In the genomic region with DNA sequence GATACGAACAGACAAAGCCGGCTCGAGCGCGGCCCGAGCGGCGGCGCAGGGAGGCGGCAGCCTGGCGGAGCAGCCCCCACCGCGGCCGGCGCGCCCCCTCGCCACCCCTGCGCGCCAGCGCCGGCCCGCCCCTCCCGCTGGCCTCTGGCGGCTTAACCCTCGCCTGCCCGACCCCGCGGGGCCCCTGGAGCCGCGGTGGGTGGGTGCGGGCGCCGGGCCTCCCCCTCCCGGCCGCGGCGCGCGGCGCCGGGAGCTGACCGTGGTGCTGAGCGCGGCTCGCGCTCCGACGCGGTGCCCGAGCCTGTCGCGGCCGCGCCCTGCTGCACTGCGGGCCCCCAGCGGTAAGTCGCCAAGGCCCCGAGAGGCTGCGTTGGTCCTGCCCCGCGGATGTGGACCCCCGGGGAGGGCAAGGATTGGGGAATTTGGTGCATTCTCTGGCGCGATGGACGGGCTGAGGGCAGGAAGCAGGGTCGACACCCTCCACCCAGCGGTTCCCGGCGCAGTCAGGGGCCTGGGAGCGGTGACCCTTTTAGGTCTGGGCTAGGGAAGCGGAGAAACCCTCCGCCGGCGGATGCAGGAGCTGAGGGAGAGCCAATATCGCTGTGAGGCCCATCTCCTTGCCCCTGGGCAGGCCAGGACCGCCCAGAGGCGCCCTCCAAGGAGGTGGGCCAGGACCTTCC, we compare ENCODE assay signal across 8 cellular contexts. TPM values are rescaled to one million over a fixed set of nuclear protein-coding genes. Genes with fewer than 3 reads are reported as not detected.
DNase-seq lines count a peak whose midpoint lies in the region; ATAC-seq lines count a peak whose summit lies in the region.

No MANE protein-coding gene starts in this region.

- H3K27me3 Mint-ChIP-seq in activated naive CD8-positive, alpha-beta T cell treated with anti-CD3 and anti-CD28 coated beads for 36 hours, result peaks cover 65% of the 10 kb centered on the region
- peaks cover 51 to 52% of the 10 kb centered on the region in 2 donors for H3K27me3 Mint-ChIP-seq in stimulated activated naive B cell treated with anti-CD40 and anti-IgM and Interleukin-4, amounts not matched to agents 10 μg/mL and 1 μg/mL and 100 μg/mL, for 72 hours

- H3K4me1 Mint-ChIP-seq in activated naive CD8-positive, alpha-beta T cell treated with anti-CD3 and anti-CD28 coated beads for 36 hours, result no peaks in the 10 kb centered on the region
- peaks cover 5% of the 10 kb centered on the region in 2 donors for H3K4me1 Mint-ChIP-seq in stimulated activated naive B cell treated with anti-CD40 and anti-IgM and Interleukin-4, amounts not matched to agents 10 μg/mL and 1 μg/mL and 100 μg/mL, for 72 hours

- ATAC-seq in HG03103 (IDR thresholded peaks at IDR 0.05; ENCODE audit: low read depth, unreplicated experiment) (peak; percentile 59), HG03135 (IDR thresholded peaks at IDR 0.05; ENCODE audit: unreplicated experiment) (no peak)
- peak; percentile 57 to 64 for ATAC-seq in stimulated activated naive B cell treated with anti-CD40 and anti-IgM and Interleukin-4, amounts not matched to agents 10 μg/mL and 1 μg/mL and 100 μg/mL, for 72 hours (replicated peaks)

- H3K4me3 ChIP-seq in iPS-11a (ENCODE audit: low read depth, low read length), result peak overlapping the region; percentile 70

- H3K4me3 Mint-ChIP-seq in activated naive CD8-positive, alpha-beta T cell treated with anti-CD3 and anti-CD28 coated beads for 36 hours, result no peak overlapping the region
- peak overlapping the region in 1 of 2 donors; percentile 34 for H3K4me3 Mint-ChIP-seq in stimulated activated naive B cell treated with anti-CD40 and anti-IgM and Interleukin-4, amounts not matched to agents 10 μg/mL and 1 μg/mL and 100 μg/mL, for 72 hours

- DNase-seq in EH (ENCODE audit: low read depth) (peak; percentile 9), putamen (ENCODE audit: low spot score) (no peak), NCI-H2081 treated with DMSO at 0.1 percent for 48 hours (lab: John Stamatoyannopoulos, UW) (no peak)
- DNase-seq in activated naive CD8-positive, alpha-beta T cell treated with anti-CD3 and anti-CD28 coated beads for 36 hours, result peak; percentile 25
- no peak for DNase-seq in stimulated activated naive B cell treated with anti-CD40 and anti-IgM and Interleukin-4, amounts not matched to agents 10 μg/mL and 1 μg/mL and 100 μg/mL, for 72 hours

- H3K27ac Mint-ChIP-seq in activated naive CD8-positive, alpha-beta T cell treated with anti-CD3 and anti-CD28 coated beads for 36 hours, result no peak overlapping the region
- no peak overlapping the region for H3K27ac Mint-ChIP-seq in stimulated activated naive B cell treated with anti-CD40 and anti-IgM and Interleukin-4, amounts not matched to agents 10 μg/mL and 1 μg/mL and 100 μg/mL, for 72 hours

- no peaks in the 10 kb centered on the region for H3K9me3 Mint-ChIP-seq in activated naive CD8-positive, alpha-beta T cell treated with anti-CD3 and anti-CD28 coated beads for 36 hours
- H3K9me3 Mint-ChIP-seq in stimulated activated naive B cell treated with anti-CD40 and anti-IgM and Interleukin-4, amounts not matched to agents 10 μg/mL and 1 μg/mL and 100 μg/mL, for 72 hours, result no peaks in the 10 kb centered on the region

- H3K36me3 Mint-ChIP-seq in activated naive CD8-positive, alpha-beta T cell treated with anti-CD3 and anti-CD28 coated beads for 36 hours, result no peaks in the 10 kb centered on the region
- H3K36me3 Mint-ChIP-seq in stimulated activated naive B cell treated with anti-CD40 and anti-IgM and Interleukin-4, amounts not matched to agents 10 μg/mL and 1 μg/mL and 100 μg/mL, for 72 hours, result no peaks in the 10 kb centered on the region

RNA-seq across cellular contexts. Expression of a gene that starts 0.8 kb away (rescaled TPM):
- total RNA-seq in activated naive CD8-positive, alpha-beta T cell treated with anti-CD3 and anti-CD28 coated beads for 36 hours, result not detected

RNA-seq across cellular contexts. Expression of a gene that starts 27.3 kb away (rescaled TPM):
- total RNA-seq in activated naive CD8-positive, alpha-beta T cell treated with anti-CD3 and anti-CD28 coated beads for 36 hours, result not detected

Comparison
In these comparisons a context has a peak if more than half of its experiments do, and no peak if none do; other contexts are left out.
1. DNase-seq: peak in EH (single experiment) and activated naive CD8-positive, alpha-beta T cell treated with anti-CD3 and anti-CD28 coated beads for 36 hours (single experiment); none in stimulated activated naive B cell treated with anti-CD40 and anti-IgM and Interleukin-4, amounts not matched to agents 10 μg/mL and 1 μg/mL and 100 μg/mL, for 72 hours (single experiment), putamen (single experiment) and NCI-H2081 treated with DMSO at 0.1 percent for 48 hours (single experiment).